1 cellular context compared by ENCODE assay signal in the genomic region with DNA sequence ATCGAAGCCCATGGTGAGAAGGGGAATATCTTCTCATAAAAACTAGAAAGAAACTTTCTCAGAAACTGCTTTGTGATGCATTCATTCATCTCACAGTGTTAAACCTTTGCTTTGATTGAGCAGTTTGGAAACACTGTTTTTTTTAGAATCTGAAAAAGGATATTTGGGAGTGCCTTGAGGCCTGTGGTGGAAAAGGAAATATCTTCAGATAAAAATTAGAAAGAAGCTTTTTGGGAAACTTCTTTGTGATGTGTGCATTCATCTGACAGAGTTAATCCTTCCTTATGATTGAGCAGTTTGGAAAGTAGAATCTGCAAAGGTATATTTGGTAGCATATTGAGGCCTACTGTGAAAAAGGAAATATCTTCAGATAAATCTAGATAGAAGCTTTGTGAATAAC.
"Had no signal": no experiment of that assay in that cellular context is flagged by ENCODE, and none has a peak within 500 bp of the region (broad histone marks: within the 10 kb centered on the region; RNA-seq: fewer than 3 reads in every experiment).

No MANE protein-coding gene starts in this region.

- H3K36me3 ChIP-seq: MG63 had no signal

- H3K4me3 ChIP-seq: MG63 had no signal
